In genomic region chr4:6308890-6309643, GRCh38 we compare ENCODE assay signal across 1 cellular context.
A peak's percentile ranks its signal among the peaks of the same experiment; 100 is the strongest.
TF ChIP-seq lines count a peak whose summit lies in the region.

No MANE protein-coding gene starts in this region.

TF ChIP-seq in HEK293, 187 proteins besides CTCF, POLR2A, EP300 and RAD21 (continued from another document and continues in another):
- peak; percentile 65 for TF ChIP-seq PRDM10 (tag by site-specific recombination; IDR thresholded peaks at IDR 0.05)
- TF ChIP-seq KLF9 (tag by site-specific recombination; IDR thresholded peaks at IDR 0.05; ENCODE audit: low read depth), result peak; percentile 77
- no peak for TF ChIP-seq ZNF544 (tag by site-specific recombination; IDR thresholded peaks at IDR 0.05)
- TF ChIP-seq ZNF658 (tag by site-specific recombination; IDR thresholded peaks at IDR 0.05), result no peak
- TF ChIP-seq ZNF521 (tag by site-specific recombination; IDR thresholded peaks at IDR 0.05), result no peak
- no peak for TF ChIP-seq PRDM1 (tag by site-specific recombination; IDR thresholded peaks at IDR 0.05)
- TF ChIP-seq REST (tag by site-specific recombination; IDR thresholded peaks at IDR 0.05), result 0 out of 2 replicates have a peak, but pooled peaks have one; percentile 27
- peak; percentile 94 for TF ChIP-seq ZBTB8A (tag by site-specific recombination; IDR thresholded peaks at IDR 0.05)
- 0 out of 2 replicates have a peak, but pooled peaks have one; percentile 54 for TF ChIP-seq ZBTB7A (tag by site-specific recombination; IDR thresholded peaks at IDR 0.05; ENCODE audit: low read depth)
- no peak for TF ChIP-seq ZBTB17 (tag by site-specific recombination; IDR thresholded peaks at IDR 0.05)
- TF ChIP-seq ZNF133 (tag by site-specific recombination; IDR thresholded peaks at IDR 0.05), result no peak
- peak; percentile 53; the same call in 1 of the 2 replicates for TF ChIP-seq ZNF692 (tag by site-specific recombination; IDR thresholded peaks at IDR 0.05)
- TF ChIP-seq ZNF701 (tag by site-specific recombination; IDR thresholded peaks at IDR 0.05), result no peak
- peak; percentile 40; the same call in 1 of the 2 replicates for TF ChIP-seq SP2 (tag by site-specific recombination; IDR thresholded peaks at IDR 0.05)
- peak; percentile 32; the same call in 1 of the 2 replicates for TF ChIP-seq ZNF76 (tag by site-specific recombination; IDR thresholded peaks at IDR 0.05; ENCODE audit: borderline replicate concordance, low read depth)
- no peak for TF ChIP-seq RBAK (tag by site-specific recombination; IDR thresholded peaks at IDR 0.05)
- TF ChIP-seq ZSCAN23 (tag by site-specific recombination; IDR thresholded peaks at IDR 0.05), result no peak
- no peak for TF ChIP-seq ZNF416 (tag by site-specific recombination; IDR thresholded peaks at IDR 0.05)
- TF ChIP-seq ZNF513 (tag by site-specific recombination; IDR thresholded peaks at IDR 0.05), result no peak
- TF ChIP-seq ZNF121 (tag by site-specific recombination; IDR thresholded peaks at IDR 0.05), result no peak
- no peak for TF ChIP-seq TSHZ1 (tag by site-specific recombination; IDR thresholded peaks at IDR 0.05; ENCODE audit: borderline replicate concordance)
- 0 out of 2 replicates have a peak, but pooled peaks have one; percentile 26 for TF ChIP-seq ZNF449 (tag by site-specific recombination; IDR thresholded peaks at IDR 0.05)
- no peak for TF ChIP-seq ZNF664 (tag by site-specific recombination; IDR thresholded peaks at IDR 0.05)
- peak; percentile 34; the same call in 1 of the 2 replicates for TF ChIP-seq ZBTB20 (tag by site-specific recombination; IDR thresholded peaks at IDR 0.05)
- TF ChIP-seq ZNF362 (tag by site-specific recombination; IDR thresholded peaks at IDR 0.05), result no peak
- peak; percentile 43; the same call in 1 of the 2 replicates for TF ChIP-seq SP3 (tag by site-specific recombination; IDR thresholded peaks at IDR 0.05)
- no peak for TF ChIP-seq ZNF529 (tag by site-specific recombination; IDR thresholded peaks at IDR 0.05; ENCODE audit: insufficient replicate concordance)
- no peak for TF ChIP-seq ZNF324 (tag by site-specific recombination; IDR thresholded peaks at IDR 0.05)
- TF ChIP-seq BCL11A (tag by site-specific recombination; IDR thresholded peaks at IDR 0.05; ENCODE audit: low read depth), result no peak
- TF ChIP-seq ZNF266 (tag by site-specific recombination; IDR thresholded peaks at IDR 0.05; ENCODE audit: low read depth), result no peak
- TF ChIP-seq ZNF654 (tag by site-specific recombination; IDR thresholded peaks at IDR 0.05; ENCODE audit: low read depth), result no peak
- peak; percentile 47; the same call in 1 of the 2 replicates for TF ChIP-seq PATZ1 (tag by site-specific recombination; IDR thresholded peaks at IDR 0.05)
- TF ChIP-seq ZNF184 (tag by site-specific recombination; IDR thresholded peaks at IDR 0.05), result no peak
- peak; percentile 80 for TF ChIP-seq ZBTB26 (tag by site-specific recombination; optimal IDR thresholded peaks at IDR 0.05)
- TF ChIP-seq ZSCAN5A (tag by site-specific recombination; IDR thresholded peaks at IDR 0.05), result 0 out of 2 replicates have a peak, but pooled peaks have one; percentile 55
- no peak for TF ChIP-seq ZNF776 (tag by site-specific recombination; IDR thresholded peaks at IDR 0.05; ENCODE audit: borderline replicate concordance)
